ENCODE assay signal across 18 cellular contexts in the genomic region with DNA sequence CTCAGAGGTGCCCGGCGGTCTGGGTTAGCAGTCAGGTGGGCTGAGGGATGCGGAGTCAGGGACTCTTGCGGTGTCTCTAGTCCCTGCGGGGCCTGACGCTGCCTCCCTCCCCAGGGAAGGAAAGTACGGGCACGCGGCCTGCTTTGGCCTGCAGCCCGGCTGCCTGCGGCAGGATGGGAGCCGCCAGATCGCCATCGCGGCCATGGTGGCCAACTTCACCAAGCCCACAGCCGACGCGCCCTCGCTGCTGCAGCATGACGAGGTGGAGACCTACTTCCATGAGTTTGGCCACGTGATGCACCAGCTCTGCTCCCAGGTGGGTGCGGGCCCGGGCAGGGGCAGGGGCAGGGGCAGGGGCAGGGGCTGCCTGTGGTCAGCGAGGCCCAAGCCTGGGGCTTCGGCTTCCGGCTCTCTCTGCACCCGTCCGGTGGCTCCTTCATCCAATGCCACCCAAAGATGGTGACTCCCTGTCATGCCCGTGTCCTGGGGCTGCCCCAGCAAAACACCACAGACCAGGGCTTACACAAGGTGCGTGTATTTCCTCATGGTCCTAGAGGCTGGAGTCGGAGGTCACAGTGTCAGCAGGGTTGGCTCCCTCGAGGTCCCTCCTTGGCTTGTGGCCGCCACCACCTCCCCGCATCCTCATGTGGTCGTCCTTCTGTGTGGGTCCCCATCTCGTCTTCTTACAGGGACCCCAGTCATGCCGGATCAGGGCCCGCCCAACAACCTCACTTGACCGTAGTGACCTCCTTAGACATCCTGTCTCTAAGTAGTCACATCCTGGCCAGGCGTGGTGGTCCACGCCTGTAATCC. TPM values are rescaled to one million over a fixed set of nuclear protein-coding genes. Genes with fewer than 3 reads are reported as not detected.
A peak's percentile ranks its signal among the peaks of the same experiment; 100 is the strongest.
DNase-seq lines count a peak whose midpoint lies in the region; ATAC-seq, FAIRE-seq and TF ChIP-seq lines count a peak whose summit lies in the region.
"Had no signal": no experiment of that assay in that cellular context is flagged by ENCODE, and none has a peak within 500 bp of the region (broad histone marks: within the 10 kb centered on the region; RNA-seq: fewer than 3 reads in every experiment).

No MANE protein-coding gene starts in this region.

- H3K4me3 ChIP-seq in BLaER1 (no peak overlapping the region; the same call in 1 of the 2 replicates), kidney (ENCODE audit: low read length in 2 of 2) (no peak overlapping the region), colonic mucosa (no peak overlapping the region)
- H3K4me3 ChIP-seq in BLaER1 treated with 17β-estradiol and CSF1 and Interleukin-3, amounts not matched to agents 10 nM and 100 nM, result no peak overlapping the region; a peak in 2 of 20 replicates
- H3K4me3 ChIP-seq: A549, HAP-1 had no signal

- H3K9me3 ChIP-seq in BLaER1 (no peaks in the 10 kb centered on the region), kidney (ENCODE audit: control insufficient read depth in 1 of 2, low read length in 2 of 2) (no peaks in the 10 kb centered on the region), colonic mucosa (no peaks in the 10 kb centered on the region)
- H3K9me3 ChIP-seq in BLaER1 treated with 17β-estradiol and CSF1 and Interleukin-3, amounts not matched to agents 10 nM and 100 nM (replicated peaks in 1 of 11), result no peaks in the 10 kb centered on the region; a peak in 1 of 22 replicates
- H3K9me3 ChIP-seq: A549, HAP-1 had no signal

- peaks cover 66% of the 10 kb centered on the region for H3K36me3 ChIP-seq in BLaER1
- H3K36me3 ChIP-seq in BLaER1 treated with 17β-estradiol and CSF1 and Interleukin-3, amounts not matched to agents 10 nM and 100 nM, result peaks cover 41 to 88% (median 75%) of the 10 kb centered on the region in 11 experiments
- H3K36me3 ChIP-seq in kidney (ENCODE audit: control insufficient read depth in 1 of 2, insufficient read depth in 2 of 2, low read length in 2 of 2), result peaks cover 3 to 5% of the 10 kb centered on the region in 2 donors
- H3K36me3 ChIP-seq in colonic mucosa, result no peaks in the 10 kb centered on the region

- H3K27ac ChIP-seq in BLaER1 (peak overlapping the region; percentile 90), kidney (ENCODE audit: low read depth in 2 of 2, low read length in 2 of 2) (no peak overlapping the region), colonic mucosa (no peak overlapping the region)
- H3K27ac ChIP-seq in BLaER1 treated with 17β-estradiol and CSF1 and Interleukin-3, amounts not matched to agents 10 nM and 100 nM, result no peak overlapping the region; a peak in 1 of 22 replicates
- H3K27ac ChIP-seq: A549 had no signal

- H3K27me3 ChIP-seq in BLaER1 (no peaks in the 10 kb centered on the region), colonic mucosa (no peaks in the 10 kb centered on the region)
- peaks cover 0 to 71% (median 0%) of the 10 kb centered on the region in 11 experiments; a peak in 7 of 22 replicates for H3K27me3 ChIP-seq in BLaER1 treated with 17β-estradiol and CSF1 and Interleukin-3, amounts not matched to agents 10 nM and 100 nM

- peaks cover 21% of the 10 kb centered on the region for H4K20me1 ChIP-seq in BLaER1
- peaks cover 0 to 97% (median 89%) of the 10 kb centered on the region in 11 experiments; a peak in 21 of 22 replicates for H4K20me1 ChIP-seq in BLaER1 treated with 17β-estradiol and CSF1 and Interleukin-3, amounts not matched to agents 10 nM and 100 nM

- FAIRE-seq in kidney (lab: Jason Lieb, UNC), result no peak
- FAIRE-seq: A549, GM12892 had no signal

- intact Hi-C loops in kidney (cut with DNase I) (no loop called here), colonic mucosa (cut with DNase I) (no loop called here)

- ATAC-seq in HG03095 (IDR thresholded peaks at IDR 0.05; ENCODE audit: unreplicated experiment), result no peak
- no peak for ATAC-seq in HG03439 (IDR thresholded peaks at IDR 0.05; ENCODE audit: unreplicated experiment)
- ATAC-seq: A549 had no signal

- TF ChIP-seq CTCF in kidney (IDR thresholded peaks at IDR 0.05; ENCODE audit: borderline replicate concordance, extremely low read depth, insufficient read depth) (no peak), colonic mucosa (IDR thresholded peaks at IDR 0.05) (no peak)

- peak overlapping the region; percentile 83 for H3K4me2 ChIP-seq in BLaER1
- peak overlapping the region in 8 of 11 experiments; percentile 62 to 96 (median 86); a peak in 17 of 22 replicates for H3K4me2 ChIP-seq in BLaER1 treated with 17β-estradiol and CSF1 and Interleukin-3, amounts not matched to agents 10 nM and 100 nM
- H3K4me2 ChIP-seq: A549 had no signal

- DNase-seq in HuH-7.5 (ENCODE audit: low spot score) (peak; percentile 12), kidney (peak; percentile 66), colonic mucosa (no peak), SKM-1 (lab: John Stamatoyannopoulos, UW; ENCODE audit: unreplicated experiment) (no peak)
- DNase-seq: Calu3; CD4-positive, CD25-positive, alpha-beta regulatory T cell; DMS79; GOT3; Karpas-422 had no signal

- peak overlapping the region; percentile 35; the same call in 1 of the 2 replicates for H3K9ac ChIP-seq in BLaER1
- H3K9ac ChIP-seq in BLaER1 treated with 17β-estradiol and CSF1 and Interleukin-3, amounts not matched to agents 10 nM and 100 nM, result peak overlapping the region in 2 of 11 experiments; percentile 13 to 31; a peak in 2 of 22 replicates
- no peak overlapping the region for H3K9ac ChIP-seq in kidney (ENCODE audit: low read length in 2 of 2)
- no peak overlapping the region for H3K9ac ChIP-seq in colonic mucosa (ENCODE audit: low read depth in 2 of 2, low read length in 2 of 2)

- peaks cover 89% of the 10 kb centered on the region for H3K4me1 ChIP-seq in BLaER1
- H3K4me1 ChIP-seq in BLaER1 treated with 17β-estradiol and CSF1 and Interleukin-3, amounts not matched to agents 10 nM and 100 nM, result peaks cover 21 to 90% (median 77%) of the 10 kb centered on the region in 10 experiments
- H3K4me1 ChIP-seq in kidney (ENCODE audit: control insufficient read depth in 1 of 2, insufficient read depth in 1 of 2, low read depth in 1 of 2, low read length in 2 of 2), result no peaks in the 10 kb centered on the region
- no peaks in the 10 kb centered on the region for H3K4me1 ChIP-seq in colonic mucosa
- H3K4me1 ChIP-seq: A549, HAP-1 had no signal

RNA-seq across cellular contexts. Expression of a gene that starts 11.3 kb away (rescaled TPM):
- 6.9 TPM for total RNA-seq in kidney
- polyA plus RNA-seq in kidney (ENCODE audit: insufficient read depth, low read depth, low replicate concordance), result 3.6 TPM
- total RNA-seq in colonic mucosa, result 1 to 10 TPM; 3.0 to 5.1 TPM

RNA-seq across cellular contexts. Expression of a gene that starts 23.0 kb away (rescaled TPM):
- total RNA-seq in kidney, result 42.9 TPM
- polyA plus RNA-seq in kidney (ENCODE audit: insufficient read depth, low read depth, low replicate concordance), result 36.8 TPM
- 100 to 1,000 TPM in 1 of 2 donors, 10 to 100 TPM in 1; 45.5 to 139 TPM for total RNA-seq in colonic mucosa

RNA-seq across cellular contexts. Expression of a gene that starts 25.3 kb away (rescaled TPM):
- 50.4 TPM for total RNA-seq in kidney
- 66.2 TPM for polyA plus RNA-seq in kidney (ENCODE audit: insufficient read depth, low read depth, low replicate concordance)
- 10 to 100 TPM; 46.5 to 80.6 TPM for total RNA-seq in colonic mucosa

RNA-seq across cellular contexts. Expression of a gene that starts 32.9 kb away (rescaled TPM):
- total RNA-seq in kidney, result 9.8 TPM
- 3.9 TPM for polyA plus RNA-seq in kidney (ENCODE audit: insufficient read depth, low read depth, low replicate concordance)
- total RNA-seq in colonic mucosa, result 1 to 10 TPM; 3.2 to 5.5 TPM

RNA-seq across cellular contexts. Expression of a gene that starts 58.8 kb away (rescaled TPM):
- total RNA-seq in kidney (0.76 TPM), colonic mucosa (under 1 TPM in 1 of 2 donors, not detected in 1; 0.22 TPM)
- 0.56 TPM for polyA plus RNA-seq in kidney (ENCODE audit: insufficient read depth, low read depth, low replicate concordance)
- total RNA-seq: Calu3; CD4-positive, CD25-positive, alpha-beta regulatory T cell had no signal
- polyA plus RNA-seq: A549; AG04450; BJ; CD4-positive, CD25-positive, alpha-beta regulatory T cell had no signal

Comparison
In these comparisons a context has a peak if more than half of its experiments do, and no peak if none do; other contexts are left out.
1. DNase-seq: peak in HuH-7.5 (single experiment) and kidney (single experiment); none in colonic mucosa (single experiment) and SKM-1 (single experiment).